ENCODE assay signal across 24 cellular contexts in the genomic region with DNA sequence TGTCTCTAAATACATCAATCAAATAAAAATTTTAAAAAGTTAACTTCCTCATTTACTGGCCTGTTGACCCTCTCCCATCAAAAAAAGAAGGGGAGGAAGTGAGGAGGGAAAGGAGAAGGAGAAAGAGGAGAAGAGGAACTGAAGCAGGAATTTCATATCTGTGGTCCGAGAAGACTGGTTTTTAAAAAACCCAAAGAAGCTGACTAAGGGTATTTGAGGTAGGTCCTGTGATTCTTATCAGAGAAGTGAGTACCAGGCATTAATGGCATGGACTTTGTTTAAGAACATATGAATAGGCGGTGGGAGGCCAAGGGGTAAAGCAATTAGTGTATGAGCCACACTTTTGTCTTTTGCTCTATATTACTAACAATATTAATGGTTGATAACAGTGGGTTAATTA. TPM values are rescaled to one million over a fixed set of nuclear protein-coding genes. Genes with fewer than 3 reads are reported as not detected.
DNase-seq lines count a peak whose midpoint lies in the region; ATAC-seq and TF ChIP-seq lines count a peak whose summit lies in the region.
"Had no signal": no experiment of that assay in that cellular context is flagged by ENCODE, and none has a peak within 500 bp of the region (broad histone marks: within the 10 kb centered on the region; RNA-seq: fewer than 3 reads in every experiment).

No MANE protein-coding gene starts in this region.

- H3K4me1 ChIP-seq in sigmoid colon, result peaks cover 0 to 21% (median 19%) of the 10 kb centered on the region in 4 donors
- H3K4me1 ChIP-seq: psoas muscle had no signal

- H3K4me1 Mint-ChIP-seq in stimulated activated naive CD8-positive, alpha-beta T cell treated with anti-CD3 and anti-CD28 coated beads, Interleukin-15, Interleukin-2, amounts not matched to agents 100 ng/mL and 50 ng/mL, for 24 hours (ENCODE audit: low read depth), result peaks cover 14% of the 10 kb centered on the region
- H3K4me1 Mint-ChIP-seq in brain (peaks cover 46% of the 10 kb centered on the region), naive B cell (peaks cover 7 to 9% (median 9%) of the 10 kb centered on the region in 3 donors)

- no peak overlapping the region for H3K4me3 Mint-ChIP-seq in stimulated activated naive CD8-positive, alpha-beta T cell treated with anti-CD3 and anti-CD28 coated beads, Interleukin-15, Interleukin-2, amounts not matched to agents 100 ng/mL and 50 ng/mL, for 24 hours
- H3K4me3 Mint-ChIP-seq in brain (peak overlapping the region in 4 of 5 experiments; percentile 83 to 87 (median 86)), naive B cell (peak overlapping the region in 5 of 8 donors; percentile 64 to 79 (median 77))
- H3K4me3 Mint-ChIP-seq: T-helper 2 cell treated with Interferon-gamma antibody and Interleukin-4, amounts not matched to agents 5 μg/mL and 100 μg/mL, for 36 hours had no signal

- DNase-seq in stimulated activated naive CD8-positive, alpha-beta T cell treated with anti-CD3 and anti-CD28 coated beads, Interleukin-15, Interleukin-2, amounts not matched to agents 100 U/mL and 50 U/mL, for 24 hours, result no peak
- no peak for DNase-seq in naive B cell
- no peak for DNase-seq in effector CD8-positive, alpha-beta T cell (lab: John Stamatoyannopoulos, UW)
- no peak for DNase-seq in activated T-cell treated with anti-CD3 and anti-CD28 coated beads, Interleukin-2, amount 50 U/mL, for 48 hours
- no peak for DNase-seq in sigmoid colon
- DNase-seq: activated CD4-positive, CD25-positive, alpha-beta regulatory T cell; Calu3; effector memory CD4-positive, alpha-beta T cell; H7; heart right ventricle; NCI-H1092 treated with DMSO at 0.1 percent for 48 hours; NCI-H69; PC-3; psoas muscle; thyroid gland had no signal

- no peaks in the 10 kb centered on the region for H3K36me3 Mint-ChIP-seq in stimulated activated naive CD8-positive, alpha-beta T cell treated with anti-CD3 and anti-CD28 coated beads, Interleukin-15, Interleukin-2, amounts not matched to agents 100 ng/mL and 50 ng/mL, for 24 hours (ENCODE audit: low read depth)
- H3K36me3 Mint-ChIP-seq in brain (peaks cover 13% of the 10 kb centered on the region), naive B cell (no peaks in the 10 kb centered on the region)

- H3K27me3 ChIP-seq in sigmoid colon, result no peaks in the 10 kb centered on the region
- H3K27me3 ChIP-seq: cardiac muscle cell, heart right ventricle, thyroid gland had no signal

- H3K27ac Mint-ChIP-seq in stimulated activated naive CD8-positive, alpha-beta T cell treated with anti-CD3 and anti-CD28 coated beads, Interleukin-15, Interleukin-2, amounts not matched to agents 100 ng/mL and 50 ng/mL, for 24 hours, result peak overlapping the region; percentile 4
- H3K27ac Mint-ChIP-seq in brain, result peak overlapping the region in 4 of 5 experiments; percentile 1 to 94 (median 35)
- H3K27ac Mint-ChIP-seq in naive B cell, result no peak overlapping the region
- H3K27ac Mint-ChIP-seq: activated T-helper 1 cell treated with anti-CD3 and anti-CD28 coated beads, Interleukin-12 subunit alpha, Interleukin-12 subunit beta, Interleukin-2, Interleukin-4 antibody, amounts not matched to agents 30 ng/mL and 10 ng/mL and 1 ng/mL, durations not matched to agents 14 hours and 24 hours and 36 hours; T-helper 2 cell treated with Interferon-gamma antibody and Interleukin-4, amounts not matched to agents 5 μg/mL and 100 μg/mL, for 36 hours had no signal

- TF ChIP-seq CTCF in brain (conservative IDR thresholded peaks at IDR 0.05) (no peak), sigmoid colon (IDR thresholded peaks at IDR 0.05) (no peak)

- peaks cover 0 to 15% (median 3%) of the 10 kb centered on the region in 4 donors for H3K36me3 ChIP-seq in sigmoid colon
- H3K36me3 ChIP-seq: cardiac muscle cell, SJSA1 had no signal

- 83 to 87% methylated on average over 2 of the region's 2 CpGs for WGBS in sigmoid colon, 2 donors

- TF ChIP-seq POLR2A in sigmoid colon (IDR thresholded peaks at IDR 0.05), result no peak

- no peaks in the 10 kb centered on the region for H3K9me3 Mint-ChIP-seq in stimulated activated naive CD8-positive, alpha-beta T cell treated with anti-CD3 and anti-CD28 coated beads, Interleukin-15, Interleukin-2, amounts not matched to agents 100 ng/mL and 50 ng/mL, for 24 hours
- no peaks in the 10 kb centered on the region for H3K9me3 Mint-ChIP-seq in brain
- no peaks in the 10 kb centered on the region for H3K9me3 Mint-ChIP-seq in naive B cell
- H3K9me3 Mint-ChIP-seq: activated T-helper 1 cell treated with anti-CD3 and anti-CD28 coated beads, Interleukin-12 subunit alpha, Interleukin-12 subunit beta, Interleukin-2, Interleukin-4 antibody, amounts not matched to agents 30 ng/mL and 10 ng/mL and 1 ng/mL, durations not matched to agents 14 hours and 24 hours and 36 hours; T-helper 2 cell treated with Interferon-gamma antibody and Interleukin-4, amounts not matched to agents 5 μg/mL and 100 μg/mL, for 36 hours had no signal

- ATAC-seq in stimulated activated naive CD8-positive, alpha-beta T cell treated with anti-CD3 and anti-CD28 coated beads, Interleukin-15, Interleukin-2, amounts not matched to agents 100 U/mL and 50 U/mL, for 24 hours, result no peak
- ATAC-seq in naive B cell (ENCODE audit: low read depth in 2 of 2) (no peak), GM18868 (IDR thresholded peaks at IDR 0.05; ENCODE audit: unreplicated experiment) (no peak)
- ATAC-seq: PC-3, psoas muscle had no signal

- H3K4me3 ChIP-seq in sigmoid colon, result no peak overlapping the region
- H3K4me3 ChIP-seq: cardiac muscle cell, lung, SJSA1, thyroid gland had no signal

- H3K9me3 ChIP-seq in sigmoid colon, result no peaks in the 10 kb centered on the region
- H3K9me3 ChIP-seq: heart right ventricle, psoas muscle, SJSA1, thyroid gland had no signal

- no peak overlapping the region for H3K27ac ChIP-seq in sigmoid colon
- H3K27ac ChIP-seq: cardiac muscle cell, psoas muscle, SJSA1, thyroid gland had no signal

- H3K27me3 Mint-ChIP-seq in stimulated activated naive CD8-positive, alpha-beta T cell treated with anti-CD3 and anti-CD28 coated beads, Interleukin-15, Interleukin-2, amounts not matched to agents 100 ng/mL and 50 ng/mL, for 24 hours, result peaks cover 7% of the 10 kb centered on the region
- H3K27me3 Mint-ChIP-seq in brain (peaks cover 7% of the 10 kb centered on the region), naive B cell (peaks cover 6 to 20% (median 11%) of the 10 kb centered on the region in 3 donors)

- no peak for TF ChIP-seq EP300 in sigmoid colon (IDR thresholded peaks at IDR 0.05)

- intact Hi-C loops in sigmoid colon (cut with DNase I), result no loop called here

RNA-seq across cellular contexts. Expression of gene SLC46A1, which starts 2.0 kb away (rescaled TPM):
- polyA plus RNA-seq in brain (ENCODE audit: insufficient read depth, low read depth, low replicate concordance), result 11.5 TPM
- 1 to 10 TPM in 1 of 6 donors, under 1 TPM in 3, not detected in 2; 0.53 to 3.6 (median 0.68) TPM for polyA plus RNA-seq in naive B cell (ENCODE audit: low read depth in 6 of 6)
- total RNA-seq in sigmoid colon, result 1 to 10 TPM; 2.7 to 8.6 (median 5.1) TPM
- 1 to 10 TPM; 4.1 to 7.6 (median 4.2) TPM for polyA plus RNA-seq in sigmoid colon

RNA-seq across cellular contexts. Expression of gene SARM1, which starts 32.5 kb away (rescaled TPM):
- 55.8 TPM for polyA plus RNA-seq in brain (ENCODE audit: insufficient read depth, low read depth, low replicate concordance)
- 1 to 10 TPM; 4.3 to 8.1 (median 7.1) TPM for polyA plus RNA-seq in naive B cell (ENCODE audit: low read depth in 6 of 6)
- total RNA-seq in sigmoid colon, result 10 to 100 TPM in 2 of 4 donors, 1 to 10 TPM in 2; 7.7 to 13.3 (median 10.1) TPM
- polyA plus RNA-seq in sigmoid colon, result 10 to 100 TPM in 1 of 3 donors, 1 to 10 TPM in 2; 3.5 to 10.2 (median 6.0) TPM

RNA-seq across cellular contexts. Expression of gene VTN, which starts 33.9 kb away (rescaled TPM):
- polyA plus RNA-seq in brain (ENCODE audit: insufficient read depth, low read depth, low replicate concordance) (0.56 TPM), naive B cell (ENCODE audit: low read depth in 6 of 6) (under 1 TPM in 1 of 6 donors, not detected in 5; 0.13 TPM), sigmoid colon (under 1 TPM in 2 of 3 donors, not detected in 1; 0.45 to 0.60 TPM)
- total RNA-seq in sigmoid colon, result 1 to 10 TPM in 1 of 4 donors, under 1 TPM in 3; 0.16 to 1.9 (median 0.38) TPM
- total RNA-seq: Calu3, PC-3 had no signal

RNA-seq across cellular contexts. Expression of gene SEBOX, which starts 39.0 kb away (rescaled TPM):
- not detected for polyA plus RNA-seq in brain (ENCODE audit: insufficient read depth, low read depth, low replicate concordance)
- polyA plus RNA-seq in naive B cell (ENCODE audit: low read depth in 6 of 6), result not detected
- total RNA-seq in sigmoid colon, result not detected
- polyA plus RNA-seq in sigmoid colon, result not detected
- total RNA-seq: activated T-helper 1 cell treated with anti-CD3 and anti-CD28 coated beads, Interleukin-12 subunit alpha, Interleukin-12 subunit beta, Interleukin-2, Interleukin-4 antibody, amounts not matched to agents 30 ng/mL and 10 ng/mL and 1 ng/mL, durations not matched to agents 14 hours and 24 hours and 36 hours; Calu3; cardiac muscle cell; H7; heart right ventricle; lung; PC-3; psoas muscle; SJSA1; thyroid gland had no signal
- polyA plus RNA-seq: heart right ventricle, lung, neural cell, psoas muscle had no signal

RNA-seq across cellular contexts. Expression of gene POLDIP2, which starts 46.7 kb away (rescaled TPM):
- polyA plus RNA-seq in brain (ENCODE audit: insufficient read depth, low read depth, low replicate concordance) (111 TPM), naive B cell (ENCODE audit: low read depth in 6 of 6) (100 to 1,000 TPM in 1 of 6 donors, 10 to 100 TPM in 5; 80.1 to 159 (median 84.3) TPM), sigmoid colon (10 to 100 TPM; 66.1 to 80.5 (median 75.6) TPM)
- 10 to 100 TPM; 55.8 to 65.6 (median 59.3) TPM for total RNA-seq in sigmoid colon

Comparison
In these comparisons a context has a peak if more than half of its experiments do, and no peak if none do; other contexts are left out.
1. H3K27ac Mint-ChIP-seq: peak in stimulated activated naive CD8-positive, alpha-beta T cell treated with anti-CD3 and anti-CD28 coated beads, Interleukin-15, Interleukin-2, amounts not matched to agents 100 ng/mL and 50 ng/mL, for 24 hours (single experiment) and brain (4 of 5); none in naive B cell (0 of 6).